Comparison of ENCODE assay signal across 1 cellular context in genomic region chr16:83951544-83951943, GRCh38.
TF ChIP-seq lines count a peak whose summit lies in the region.

No MANE protein-coding gene starts in this region.

TF ChIP-seq in HepG2, 621 proteins besides CTCF, POLR2A, EP300 and RAD21:
- TF ChIP-seq PCBP2 (optimal IDR thresholded peaks at IDR 0.05; ENCODE audit: low read depth, low read length, poor library complexity, severe bottlenecking) (peak; percentile 28), HDAC1 (CRISPR knock-in tag; IDR thresholded peaks at IDR 0.05) (no peak), IRF2 (CRISPR knock-in tag; IDR thresholded peaks at IDR 0.05) (no peak), ZNF576 (CRISPR knock-in tag; IDR thresholded peaks at IDR 0.05) (no peak), HNRNPK (IDR thresholded peaks at IDR 0.05; ENCODE audit: low read depth, low read length, poor library complexity, severe bottlenecking) (peak; percentile 90), ZNF772 (CRISPR knock-in tag; IDR thresholded peaks at IDR 0.05) (no peak), KAT8 (CRISPR knock-in tag; IDR thresholded peaks at IDR 0.05) (no peak), THAP9 (CRISPR knock-in tag; IDR thresholded peaks at IDR 0.05; ENCODE audit: borderline replicate concordance) (no peak), SIX4 (CRISPR knock-in tag; IDR thresholded peaks at IDR 0.05) (no peak), RFX1 (IDR thresholded peaks at IDR 0.05) (no peak), FOXP1 (IDR thresholded peaks at IDR 0.05) (no peak), FOXP1 (CRISPR knock-in tag; IDR thresholded peaks at IDR 0.05) (peak; percentile 67), ZNF737 (CRISPR knock-in tag; IDR thresholded peaks at IDR 0.05; ENCODE audit: borderline replicate concordance) (no peak), FOXP4 (CRISPR knock-in tag; IDR thresholded peaks at IDR 0.05) (peak; percentile 31; the same call in 1 of the 2 replicates), HDAC6 (IDR thresholded peaks at IDR 0.05; ENCODE audit: low read depth, low read length) (no peak), HNF4A (CRISPR knock-in tag; IDR thresholded peaks at IDR 0.05) (no peak), ZSCAN12 (CRISPR knock-in tag; IDR thresholded peaks at IDR 0.05) (no peak), ZFX (CRISPR knock-in tag; IDR thresholded peaks at IDR 0.05; ENCODE audit: low read depth) (no peak), PCBP1 (IDR thresholded peaks at IDR 0.05; ENCODE audit: borderline replicate concordance, low read depth, low read length) (peak; percentile 96; the same call in 1 of the 2 replicates)
